In the genomic region with DNA sequence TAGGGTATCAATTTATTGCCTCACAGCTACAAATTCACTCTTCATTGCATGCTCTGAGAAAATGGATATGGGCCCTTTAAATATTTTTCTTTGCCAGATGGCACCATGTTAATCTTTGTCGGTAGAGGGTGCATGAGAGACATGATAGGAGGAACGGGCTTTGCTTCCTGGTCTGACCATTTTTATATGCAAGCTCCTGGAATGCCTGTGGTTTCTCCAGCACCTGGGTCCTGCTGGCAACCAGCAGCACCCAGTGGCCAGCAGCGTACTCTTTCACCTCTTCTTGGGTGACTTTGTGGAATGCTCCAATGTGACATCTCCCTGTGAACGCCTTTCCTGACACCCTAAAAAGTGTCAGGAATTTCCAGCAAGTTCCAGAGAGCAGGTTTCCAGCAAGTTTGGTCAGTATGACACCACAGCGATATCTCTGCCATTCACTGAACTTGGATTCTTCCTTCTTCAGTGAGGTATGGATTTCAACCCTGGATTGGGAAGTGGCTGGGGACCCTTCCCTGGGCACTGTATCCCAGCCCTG, we compare ENCODE assay signal across 8 cellular contexts.
DNase-seq lines count a peak whose midpoint lies in the region; ATAC-seq and TF ChIP-seq lines count a peak whose summit lies in the region.

No MANE protein-coding gene starts in this region.

- H4K20me1 ChIP-seq in Karpas-422 (ENCODE audit: insufficient read depth, low read depth, low read length) (no peaks in the 10 kb centered on the region), SK-N-SH (ENCODE audit: insufficient read depth) (no peaks in the 10 kb centered on the region)

- TF ChIP-seq RAD21 in SK-N-SH (IDR thresholded peaks at IDR 0.05; ENCODE audit: low read length), result peak; percentile 75

- H3K4me1 ChIP-seq in Karpas-422 (ENCODE audit: low read length) (peaks cover 44% of the 10 kb centered on the region), SK-N-SH (ENCODE audit: control insufficient read depth in 1 of 2, insufficient read depth in 2 of 2, low read depth in 1 of 2, low read length in 1 of 2) (peaks cover 0 to 2% of the 10 kb centered on the region in 2 experiments; a peak in 1 of 4 replicates), heart left ventricle (peaks cover 0 to 18% (median 10%) of the 10 kb centered on the region in 12 donors), upper lobe of left lung (peaks cover 0 to 6% (median 3%) of the 10 kb centered on the region in 4 donors)

- TF ChIP-seq POLR2A in heart left ventricle (IDR thresholded peaks at IDR 0.05), result no peak
- no peak for TF ChIP-seq POLR2A in upper lobe of left lung (IDR thresholded peaks at IDR 0.05)
- no peak for TF ChIP-seq POLR2A in GM18505 (IDR thresholded peaks at IDR 0.05; ENCODE audit: borderline replicate concordance, extremely low read depth, insufficient read depth, insufficient read length)

- 0 out of 2 replicates have a peak, but pooled peaks cover 3% of the 10 kb centered on the region for H3K36me3 ChIP-seq in Karpas-422 (ENCODE audit: insufficient read depth, low read length)
- no peaks in the 10 kb centered on the region for H3K36me3 ChIP-seq in SK-N-SH (replicated peaks in 1 of 2; ENCODE audit: control insufficient read depth in 1 of 2, insufficient read depth in 2 of 2, low read length in 1 of 2)
- no peaks in the 10 kb centered on the region for H3K36me3 ChIP-seq in heart left ventricle
- H3K36me3 ChIP-seq in upper lobe of left lung, result no peaks in the 10 kb centered on the region

- peak overlapping the region; percentile 50 for H3K4me3 ChIP-seq in Karpas-422 (ENCODE audit: low read length)
- no peak overlapping the region for H3K4me3 ChIP-seq in SK-N-SH (ENCODE audit: low read depth in 2 of 2, low read length in 1 of 2)
- peak overlapping the region in 4 of 12 donors; percentile 23 to 41 (median 29) for H3K4me3 ChIP-seq in heart left ventricle
- H3K4me3 ChIP-seq in upper lobe of left lung, result peak overlapping the region in 3 of 4 donors; percentile 30 to 53 (median 45)

- H3K27ac ChIP-seq in Karpas-422 (ENCODE audit: low read length), result peak overlapping the region; percentile 0; the same call in 1 of the 2 replicates
- 0 out of 4 replicates have a peak overlapping the region, but pooled peaks of 1 of the 2 experiments have one; percentile 2 for H3K27ac ChIP-seq in SK-N-SH (ENCODE audit: low read depth in 2 of 2, low read length in 1 of 2)
- H3K27ac ChIP-seq in heart left ventricle, result peak overlapping the region in 6 of 12 donors; percentile 5 to 53 (median 32)
- H3K27ac ChIP-seq in upper lobe of left lung, result peak overlapping the region; percentile 28 to 81 (median 71)

- H3K9me2 ChIP-seq in Karpas-422 (replicated peaks; ENCODE audit: insufficient read depth, low read length) (no peaks in the 10 kb centered on the region), SK-N-SH (no peaks in the 10 kb centered on the region)

- H3K4me2 ChIP-seq in Karpas-422 (ENCODE audit: low read depth, low read length, poor library complexity, severe bottlenecking) (peak overlapping the region; percentile 46), SK-N-SH (no peak overlapping the region)

- TF ChIP-seq EP300 in SK-N-SH (IDR thresholded peaks at IDR 0.05; ENCODE audit: borderline replicate concordance in 1 of 2, low read depth in 1 of 2, low read length in 1 of 2) (no peak), upper lobe of left lung (IDR thresholded peaks at IDR 0.05) (no peak)

- CTCF ChIA-PET in SK-N-SH (lab: Yijun Ruan, JAX), result interaction anchor here (0.6 to 1.5 kb wide), 13 partner anchors 9 to 437 kb away, joined by 3 to 6 read pairs (median 4); no protein-coding TSS in a partner anchor

- intact Hi-C loops in heart left ventricle (cut with DNase I), result loop anchor here in 3 of 10 donors (2.0 to 10.0 kb wide), 3 partner anchors 41 to 93 kb away; no protein-coding TSS in a partner anchor

- no peaks in the 10 kb centered on the region for H3F3A ChIP-seq in SK-N-SH (replicated peaks; ENCODE audit: insufficient read depth)

- POLR2A ChIA-PET in SK-N-SH (lab: Yijun Ruan, JAX), result no interaction called here

- ATAC-seq in heart left ventricle (peak; percentile 49 to 91 (median 90)), upper lobe of left lung (ENCODE audit: low FRiP score in 2 of 2) (peak; percentile 83 to 95), GM18505 (IDR thresholded peaks at IDR 0.05; ENCODE audit: unreplicated experiment) (no peak)

- 33% methylated on average over 4 of the region's 5 CpGs for WGBS in SK-N-SH (ENCODE audit: low lambda C conversion rate)
- WGBS in heart left ventricle, 4 donors, result 37 to 52% (median 42%) methylated on average over 5 of the region's 5 CpGs
- 41 to 49% methylated on average over 5 of the region's 5 CpGs for WGBS in upper lobe of left lung, 2 donors

- H3K9me3 ChIP-seq in Karpas-422 (ENCODE audit: low read length) (peaks cover 9% of the 10 kb centered on the region), SK-N-SH (no peaks in the 10 kb centered on the region), heart left ventricle (peaks cover 0 to 22% (median 0%) of the 10 kb centered on the region in 12 donors), upper lobe of left lung (no peaks in the 10 kb centered on the region)

- TF ChIP-seq CTCF in SK-N-SH (IDR thresholded peaks at IDR 0.05) (peak; percentile 62), heart left ventricle (IDR thresholded peaks at IDR 0.05) (peak in 9 of 12 donors; percentile 20 to 56 (median 47)), upper lobe of left lung (IDR thresholded peaks at IDR 0.05) (peak; percentile 29 to 62 (median 44))

- in situ Hi-C loops in Caki2 (cut with HindIII; ENCODE audit: low pct_unique_long_range_greater_than_20kb, low sequenced_read_pairs), result no loop called here

- DNase-seq in Caki2 (ENCODE audit: low read depth), result peak; percentile 89
- DNase-seq in Karpas-422, result peak; percentile 91
- peak; percentile 38 for DNase-seq in SK-N-SH
- peak in 4 of 5 donors; percentile 22 to 41 (median 35) for DNase-seq in heart left ventricle
- DNase-seq in upper lobe of left lung, result peak in 1 of 2 donors; percentile 84
- no peak for DNase-seq in inferior parietal cortex (ENCODE audit: extremely low spot score)
- no peak for DNase-seq in nucleus accumbens (lab: John Stamatoyannopoulos, UW)

- H3K27me3 ChIP-seq in Karpas-422 (ENCODE audit: low read length) (no peaks in the 10 kb centered on the region), SK-N-SH (ENCODE audit: insufficient read depth) (no peaks in the 10 kb centered on the region), heart left ventricle (no peaks in the 10 kb centered on the region), upper lobe of left lung (no peaks in the 10 kb centered on the region)

- H3K9ac ChIP-seq in Karpas-422 (ENCODE audit: low read length), result peak overlapping the region; percentile 40
- no peak overlapping the region for H3K9ac ChIP-seq in SK-N-SH

- H2AFZ ChIP-seq in Karpas-422 (ENCODE audit: low read length) (peak overlapping the region; percentile 69), SK-N-SH (ENCODE audit: low read depth) (no peak overlapping the region)

- H3K79me2 ChIP-seq in Karpas-422 (ENCODE audit: low read length), result no peaks in the 10 kb centered on the region
- H3K79me2 ChIP-seq in SK-N-SH (ENCODE audit: insufficient read depth), result no peaks in the 10 kb centered on the region

TF ChIP-seq in SK-N-SH, 30 proteins besides CTCF, POLR2A, EP300 and RAD21:
- TF ChIP-seq EZH2phosphoT487 (IDR thresholded peaks at IDR 0.05; ENCODE audit: borderline replicate concordance, low read depth) (no peak), NFIC (IDR thresholded peaks at IDR 0.05; ENCODE audit: borderline replicate concordance) (peak; percentile 23; the same call in 1 of the 2 replicates), SIN3A (IDR thresholded peaks at IDR 0.05; ENCODE audit: borderline replicate concordance, low read depth, low read length) (no peak), MXI1 (IDR thresholded peaks at IDR 0.05; ENCODE audit: low read depth, low read length) (no peak), MEF2A (IDR thresholded peaks at IDR 0.05; ENCODE audit: borderline replicate concordance, low read depth) (no peak), JUND (IDR thresholded peaks at IDR 0.05) (no peak), SMC3 (IDR thresholded peaks at IDR 0.05; ENCODE audit: low read depth, low read length) (peak; percentile 63), TCF12 (IDR thresholded peaks at IDR 0.05) (peak; percentile 43; the same call in 1 of the 2 replicates), NRF1 (IDR thresholded peaks at IDR 0.05; ENCODE audit: low read depth, low read length) (no peak), POLR2AphosphoS5 (IDR thresholded peaks at IDR 0.05; ENCODE audit: low read depth, low read length) (no peak), ELF1 (IDR thresholded peaks at IDR 0.05) (peak; percentile 29; the same call in 1 of the 2 replicates), TEAD4 (IDR thresholded peaks at IDR 0.05; ENCODE audit: borderline replicate concordance, insufficient read depth) (no peak)
- TF ChIP-seq, protein P1, sequence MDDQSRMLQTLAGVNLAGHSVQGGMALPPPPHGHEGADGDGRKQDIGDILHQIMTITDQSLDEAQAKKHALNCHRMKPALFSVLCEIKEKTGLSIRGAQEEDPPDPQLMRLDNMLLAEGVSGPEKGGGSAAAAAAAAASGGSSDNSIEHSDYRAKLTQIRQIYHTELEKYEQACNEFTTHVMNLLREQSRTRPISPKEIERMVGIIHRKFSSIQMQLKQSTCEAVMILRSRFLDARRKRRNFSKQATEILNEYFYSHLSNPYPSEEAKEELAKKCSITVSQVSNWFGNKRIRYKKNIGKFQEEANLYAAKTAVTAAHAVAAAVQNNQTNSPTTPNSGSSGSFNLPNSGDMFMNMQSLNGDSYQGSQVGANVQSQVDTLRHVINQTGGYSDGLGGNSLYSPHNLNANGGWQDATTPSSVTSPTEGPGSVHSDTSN (IDR thresholded peaks at IDR 0.05), result no peak
- TF ChIP-seq, protein P2, sequence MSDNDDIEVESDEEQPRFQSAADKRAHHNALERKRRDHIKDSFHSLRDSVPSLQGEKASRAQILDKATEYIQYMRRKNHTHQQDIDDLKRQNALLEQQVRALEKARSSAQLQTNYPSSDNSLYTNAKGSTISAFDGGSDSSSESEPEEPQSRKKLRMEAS (IDR thresholded peaks at IDR 0.05; ENCODE audit: low read depth), result 0 out of 2 replicates have a peak, but pooled peaks have one; percentile 55
- TF ChIP-seq, protein P3, sequence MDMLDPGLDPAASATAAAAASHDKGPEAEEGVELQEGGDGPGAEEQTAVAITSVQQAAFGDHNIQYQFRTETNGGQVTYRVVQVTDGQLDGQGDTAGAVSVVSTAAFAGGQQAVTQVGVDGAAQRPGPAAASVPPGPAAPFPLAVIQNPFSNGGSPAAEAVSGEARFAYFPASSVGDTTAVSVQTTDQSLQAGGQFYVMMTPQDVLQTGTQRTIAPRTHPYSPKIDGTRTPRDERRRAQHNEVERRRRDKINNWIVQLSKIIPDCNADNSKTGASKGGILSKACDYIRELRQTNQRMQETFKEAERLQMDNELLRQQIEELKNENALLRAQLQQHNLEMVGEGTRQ (IDR thresholded peaks at IDR 0.05; ENCODE audit: borderline replicate concordance, low read depth, low read length), result no peak

Comparison
In these comparisons a context has a peak if more than half of its experiments do, and no peak if none do; other contexts are left out.
1. DNase-seq: peak in Caki2 (single experiment), Karpas-422 (single experiment), SK-N-SH (single experiment) and heart left ventricle (4 of 5); none in inferior parietal cortex (single experiment) and nucleus accumbens (0 of 56).
2. H3K4me3 ChIP-seq: peak in Karpas-422 (single experiment) and upper lobe of left lung (3 of 4); none in SK-N-SH (0 of 2).
3. Peak in every context shown above with its lines, with median percentiles within 50 percentile points of each other: CTCF ChIP-seq.